Comparison of ENCODE assay signal across 23 cellular contexts in the genomic region with DNA sequence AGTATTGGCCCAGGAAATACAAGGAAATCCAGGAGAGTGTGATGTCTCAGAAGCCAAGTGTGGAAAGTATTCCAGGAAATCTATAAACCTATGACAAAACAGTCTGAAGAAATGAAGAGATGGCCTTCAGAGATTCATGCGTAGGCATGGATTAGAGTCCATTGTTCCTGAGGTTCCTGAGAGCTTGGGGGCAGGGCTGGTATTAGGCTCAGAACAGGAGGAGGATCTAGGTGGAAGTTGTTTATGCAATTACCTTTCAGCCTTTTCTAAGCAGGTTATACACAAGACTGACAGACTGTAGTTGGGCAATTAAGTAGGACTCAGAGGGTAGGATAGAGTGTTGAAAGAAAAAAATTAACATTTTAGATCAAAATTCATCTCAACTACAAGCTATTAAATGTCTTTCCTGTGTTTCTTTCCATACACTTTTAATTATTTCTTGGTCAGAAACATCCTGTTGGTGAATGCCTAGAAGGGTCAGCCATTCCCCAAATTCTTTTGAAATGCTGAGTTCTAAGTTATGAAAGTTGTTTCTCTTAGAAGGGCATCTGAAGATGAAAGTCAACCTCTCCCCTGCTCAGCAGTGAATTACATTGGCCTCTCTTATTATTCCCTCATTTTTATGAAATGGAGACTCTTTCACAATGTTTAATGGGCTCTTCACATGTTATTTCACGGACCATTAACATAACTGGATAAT.
"Had no signal": no experiment of that assay in that cellular context is flagged by ENCODE, and none has a peak within 500 bp of the region (broad histone marks: within the 10 kb centered on the region; RNA-seq: fewer than 3 reads in every experiment).

No MANE protein-coding gene starts in this region.

- H3K4me1 Mint-ChIP-seq: activated CD4-positive, alpha-beta T cell treated with anti-CD3 and anti-CD28 coated beads for 36 hours; nephron had no signal

- H3K27me3 Mint-ChIP-seq: stimulated activated naive B cell treated with anti-CD40 and anti-IgM and Interleukin-4, amounts not matched to agents 10 μg/mL and 1 μg/mL and 100 μg/mL, for 72 hours had no signal

- H3K27me3 ChIP-seq: cardiac muscle cell, gastrocnemius medialis, sigmoid colon, upper lobe of left lung had no signal

- H3K36me3 Mint-ChIP-seq: activated CD4-positive, alpha-beta memory T cell treated with anti-CD3 and anti-CD28 coated beads for 36 hours had no signal

- DNase-seq: activated CD4-positive, alpha-beta memory T cell treated with anti-CD3 and anti-CD28 coated beads for 36 hours; activated CD4-positive, alpha-beta T cell treated with anti-CD3 and anti-CD28 coated beads for 36 hours; activated gamma-delta T cell treated with Interleukin-2 at 50 U/mL for 16 hours; activated T-cell treated with anti-CD3 and anti-CD28 coated beads for 4 hours; amniotic stem cell; dermis blood vessel endothelial cell; effector memory CD4-positive, alpha-beta T cell; gastrocnemius medialis; head of caudate nucleus; posterior cingulate gyrus; sigmoid colon; stimulated activated naive B cell treated with anti-CD40 and anti-IgM and Interleukin-4, amounts not matched to agents 10 μg/mL and 1 μg/mL and 100 μg/mL, for 72 hours; upper lobe of left lung had no signal

- H3K4me3 ChIP-seq: cardiac muscle cell, gastrocnemius medialis, lung, sigmoid colon, thoracic aorta, upper lobe of left lung had no signal

- H3K36me3 ChIP-seq: cardiac muscle cell, gastrocnemius medialis, sigmoid colon, thoracic aorta, upper lobe of left lung had no signal

- H3K27ac Mint-ChIP-seq: activated CD4-positive, alpha-beta memory T cell treated with anti-CD3 and anti-CD28 coated beads for 36 hours; activated CD4-positive, alpha-beta T cell treated with anti-CD3 and anti-CD28 coated beads for 36 hours; activated naive CD4-positive, alpha-beta T cell treated with anti-CD3 and anti-CD28 coated beads, Interleukin-2, amount 50 U/mL, for 72 hours; activated T-helper 1 cell treated with anti-CD3 and anti-CD28 coated beads, Interleukin-12 subunit alpha, Interleukin-12 subunit beta, Interleukin-2, Interleukin-4 antibody, amounts not matched to agents 30 ng/mL and 10 ng/mL and 1 ng/mL, durations not matched to agents 14 hours and 24 hours and 36 hours; mesothelial cell of epicardium; nephron; stimulated activated naive B cell treated with anti-CD40 and anti-IgM and Interleukin-4, amounts not matched to agents 10 μg/mL and 1 μg/mL and 100 μg/mL, for 72 hours; WTC11 had no signal

- H3K27ac ChIP-seq: cardiac muscle cell, sigmoid colon, upper lobe of left lung had no signal

- H3K4me3 Mint-ChIP-seq: activated CD4-positive, alpha-beta memory T cell treated with anti-CD3 and anti-CD28 coated beads for 36 hours; activated CD4-positive, alpha-beta T cell treated with anti-CD3 and anti-CD28 coated beads for 36 hours; activated T-helper 1 cell treated with anti-CD3 and anti-CD28 coated beads, Interleukin-12 subunit alpha, Interleukin-12 subunit beta, Interleukin-2, Interleukin-4 antibody, amounts not matched to agents 30 ng/mL and 10 ng/mL and 1 ng/mL, durations not matched to agents 14 hours and 24 hours and 36 hours; mesothelial cell of epicardium; nephron; stimulated activated naive B cell treated with anti-CD40 and anti-IgM and Interleukin-4, amounts not matched to agents 10 μg/mL and 1 μg/mL and 100 μg/mL, for 72 hours; WTC11 had no signal

- H3K9me3 ChIP-seq: gastrocnemius medialis, thoracic aorta had no signal

- ATAC-seq: activated CD4-positive, alpha-beta T cell treated with anti-CD3 and anti-CD28 coated beads for 36 hours; activated naive CD4-positive, alpha-beta T cell treated with anti-CD3 and anti-CD28 coated beads, Interleukin-2, amount 50 U/mL, for 72 hours; gastrocnemius medialis; stimulated activated naive B cell treated with anti-CD40 and anti-IgM and Interleukin-4, amounts not matched to agents 10 μg/mL and 1 μg/mL and 100 μg/mL, for 72 hours; WTC11 had no signal

- FAIRE-seq: endothelial cell of umbilical vein, keratinocyte had no signal
